Comparison of ENCODE assay signal across 28 cellular contexts in genomic region chr5:139524446-139524845, GRCh38. TPM values are rescaled to one million over a fixed set of nuclear protein-coding genes. Genes with fewer than 3 reads are reported as not detected.
DNase-seq lines count a peak whose midpoint lies in the region; ATAC-seq, FAIRE-seq and TF ChIP-seq lines count a peak whose summit lies in the region.
"Had no signal": no experiment of that assay in that cellular context is flagged by ENCODE, and none has a peak within 500 bp of the region (broad histone marks: within the 10 kb centered on the region; RNA-seq: fewer than 3 reads in every experiment).

No MANE protein-coding gene starts in this region.

- no peak overlapping the region for H3K4me2 ChIP-seq in K562 (ENCODE audit: insufficient read depth, low read length)
- no peak overlapping the region for H3K4me2 ChIP-seq in osteoblast (ENCODE audit: insufficient read depth, low read length)
- H3K4me2 ChIP-seq: hepatocyte had no signal

- H3K79me2 ChIP-seq in K562 (ENCODE audit: control insufficient read depth, insufficient read depth, low read length) (no peaks in the 10 kb centered on the region), osteoblast (ENCODE audit: insufficient read depth, low read length) (no peaks in the 10 kb centered on the region)
- H3K79me2 ChIP-seq: hepatocyte had no signal

- TF ChIP-seq POLR2A in GM12892 (IDR thresholded peaks at IDR 0.05; ENCODE audit: low read depth, low read length): no peak
- no peak for TF ChIP-seq POLR2A in K562 (conservative IDR thresholded peaks at IDR 0.05)

- CTCF ChIA-PET in K562 (lab: Yijun Ruan, JAX; ENCODE audit: low intra/inter-chr PET ratio): no interaction called here

- BruUV-seq in K562 (replicated peaks; lab: Mats Ljungman, UMichigan): no TSS peak

- peak overlapping the region; percentile 34 for H3K4me3 ChIP-seq in HUES48 (ENCODE audit: low read depth, low read length)
- no peak overlapping the region for H3K4me3 ChIP-seq in K562
- H3K4me3 ChIP-seq in osteoblast (ENCODE audit: insufficient read depth, low read length): no peak overlapping the region
- H3K4me3 ChIP-seq: hepatocyte, pancreas, skin epidermis, suprapubic skin had no signal

- POLR2A ChIA-PET in K562 (lab: Yijun Ruan, JAX): interaction anchor here (0.7 kb wide), 1 partner anchor 315 kb away, joined by 3 read pairs; no protein-coding TSS in a partner anchor

- 38% methylated on average over 4 of the region's 4 CpGs for WGBS in K562 (ENCODE audit: insufficient coverage, low coverage, missing lambda C conversion rate)

- DNase-seq in GM12892 (ENCODE audit: insufficient read length): no peak
- DNase-seq in K562 (ENCODE audit: extremely low read depth in 1 of 4, low spot score in 3 of 4): no peak
- DNase-seq in osteoblast (ENCODE audit: insufficient read length, low spot score, missing footprints): peak; percentile 48
- DNase-seq in foreskin keratinocyte: no peak
- no peak for DNase-seq in activated CD4-positive, alpha-beta T cell treated with anti-CD3 and anti-CD28 coated beads for 48 hours
- DNase-seq: activated CD8-positive, alpha-beta memory T cell treated with anti-CD3 and anti-CD28 coated beads, Interleukin-2, amount 10 ng/mL, durations not matched to agents 7 days and 5 days; activated gamma-delta T cell treated with Interleukin-2 at 50 U/mL for 16 hours; activated naive CD8-positive, alpha-beta T cell treated with anti-CD3 and anti-CD28 coated beads, Interleukin-2, amount 10 ng/mL, durations not matched to agents 7 days and 5 days; activated T-cell treated with anti-CD3 and anti-CD28 coated beads, Interleukin-2, amount 50 U/mL, for 4 hours; aorta; BE2C; GOT3; left colon; NCI-H82; pancreas; stimulated activated naive CD4-positive, alpha-beta T cell; WERI-Rb-1 had no signal

- no peaks in the 10 kb centered on the region for H3K27me3 ChIP-seq in HUES48 (ENCODE audit: control insufficient read depth, insufficient read depth, low read length)
- H3K27me3 ChIP-seq in K562 (ENCODE audit: control insufficient read depth in 2 of 2, insufficient read depth in 2 of 2, low read length in 2 of 2): no peaks in the 10 kb centered on the region
- H3K27me3 ChIP-seq in osteoblast (ENCODE audit: insufficient read depth, low read length): no peaks in the 10 kb centered on the region
- H3K27me3 ChIP-seq in foreskin keratinocyte: no peaks in the 10 kb centered on the region
- H3K27me3 ChIP-seq: BE2C, hepatocyte, pancreas, suprapubic skin had no signal

- no peak for TF ChIP-seq CTCF in K562 (IDR thresholded peaks at IDR 0.05 in 2 of 3, conservative IDR thresholded peaks at IDR 0.05 in 1 of 3; ENCODE audit: insufficient read depth in 2 of 3, low read depth in 1 of 3, low read length in 3 of 3)
- no peak for TF ChIP-seq CTCF in osteoblast (IDR thresholded peaks at IDR 0.05; ENCODE audit: extremely low read depth, low read depth, low read length)
- no peak for TF ChIP-seq CTCF in foreskin keratinocyte (conservative IDR thresholded peaks at IDR 0.05)

- in situ Hi-C loops in K562 (cut with MboI): no loop called here

- TF ChIP-seq EP300 in K562 (IDR thresholded peaks at IDR 0.05; ENCODE audit: low read length): no peak

- FAIRE-seq in GM12892 (lab: Jason Lieb, UNC) (peak; percentile 73), K562 (lab: Jason Lieb, UNC) (no peak)
- FAIRE-seq: bronchial epithelial cell, pancreas had no signal

- ATAC-seq in K562 (no peak), foreskin keratinocyte (no peak), GM21737 (IDR thresholded peaks at IDR 0.05; ENCODE audit: unreplicated experiment) (no peak)
- ATAC-seq: activated CD8-positive, alpha-beta memory T cell treated with anti-CD3 and anti-CD28 coated beads, Interleukin-2, amount 10 ng/mL, durations not matched to agents 7 days and 5 days; activated T-cell treated with anti-CD3 and anti-CD28 coated beads, Interleukin-2, amount 50 U/mL, for 4 hours; natural killer cell treated with Interleukin-12 subunit alpha and Interleukin-12 subunit beta and Interleukin-15 and Interleukin-18, amount 100 ng/mL, for 72 hours; pancreas had no signal

- no peak for TF ChIP-seq RAD21 in K562 (CRISPR knock-in tag; conservative IDR thresholded peaks at IDR 0.05 in 1 of 2, IDR thresholded peaks at IDR 0.05 in 1 of 2)

- no peaks in the 10 kb centered on the region for H3K9me1 ChIP-seq in K562 (ENCODE audit: control insufficient read depth, insufficient read depth, low read length)

- H3K36me3 ChIP-seq in HUES48 (ENCODE audit: control insufficient read depth, insufficient read depth, low read length): no peaks in the 10 kb centered on the region
- no peaks in the 10 kb centered on the region for H3K36me3 ChIP-seq in K562 (ENCODE audit: control insufficient read depth, insufficient read depth, low read length)
- H3K36me3 ChIP-seq in osteoblast (ENCODE audit: insufficient read depth, low read length): no peaks in the 10 kb centered on the region
- H3K36me3 ChIP-seq: BE2C, pancreas, suprapubic skin, WERI-Rb-1 had no signal

- H2AFZ ChIP-seq in K562 (ENCODE audit: low read depth, low read length) (peak overlapping the region; percentile 67), osteoblast (ENCODE audit: low read length) (no peak overlapping the region)
- H2AFZ ChIP-seq: hepatocyte had no signal

- H3K27ac ChIP-seq in HUES48 (ENCODE audit: low read depth, low read length) (peak overlapping the region; percentile 89), K562 (ENCODE audit: extremely low read depth, low read depth, low read length) (no peak overlapping the region), osteoblast (ENCODE audit: low read depth, low read length) (no peak overlapping the region), foreskin keratinocyte (no peak overlapping the region)
- H3K27ac ChIP-seq: hepatocyte, HL-60, skin epidermis, suprapubic skin, WERI-Rb-1 had no signal

- H3K9ac ChIP-seq in HUES48 (ENCODE audit: low read depth, low read length) (no peak overlapping the region), K562 (ENCODE audit: insufficient read depth in 1 of 2, low read depth in 2 of 2, low read length in 2 of 2) (no peak overlapping the region)

- H4K20me1 ChIP-seq in K562 (replicated peaks; ENCODE audit: control insufficient read depth, insufficient read depth, low read length) (no peaks in the 10 kb centered on the region), osteoblast (ENCODE audit: insufficient read depth, low read length) (no peaks in the 10 kb centered on the region)

- intact Hi-C loops in K562 (cut with micrococcal nuclease): no loop called here

- H3K4me1 ChIP-seq in HUES48 (ENCODE audit: control insufficient read depth, insufficient read depth, low read length): peaks cover 49% of the 10 kb centered on the region
- H3K4me1 ChIP-seq in K562 (replicated peaks in 1 of 2; ENCODE audit: control insufficient read depth in 2 of 2, insufficient read depth in 2 of 2, low read length in 2 of 2): 0 out of 5 replicates have a peak, but pooled peaks cover 0 to 4% of the 10 kb centered on the region in 2 experiments
- H3K4me1 ChIP-seq in osteoblast (ENCODE audit: insufficient read depth, low read length): no peaks in the 10 kb centered on the region
- no peaks in the 10 kb centered on the region for H3K4me1 ChIP-seq in foreskin keratinocyte
- H3K4me1 ChIP-seq: pancreas, suprapubic skin had no signal

- H3K9me3 ChIP-seq in HUES48 (ENCODE audit: control insufficient read depth, insufficient read depth, low read length) (no peaks in the 10 kb centered on the region), K562 (replicated peaks; ENCODE audit: control insufficient read depth, insufficient read depth, low read depth, low read length) (no peaks in the 10 kb centered on the region), osteoblast (ENCODE audit: low read depth, low read length) (no peaks in the 10 kb centered on the region)
- H3K9me3 ChIP-seq: BE2C, pancreas, suprapubic skin had no signal

RNA-seq across cellular contexts. Expression of gene UBE2D2, which starts 36.7 kb away (rescaled TPM):
- 163 TPM for polyA plus RNA-seq in GM12892 (2012; ENCODE audit: missing spikeins)
- total RNA-seq in K562 (2011; cell fraction: chromatin; rRNA removed; ENCODE audit: low replicate concordance): 56.7 and 101 TPM in 2 replicates
- total RNA-seq in K562 (2011; cell fraction: nucleolus; rRNA removed): 29.9 and 36.2 TPM in 2 replicates
- total RNA-seq in K562 (2011; cell fraction: nucleoplasm; rRNA removed): 53.2 and 70.1 TPM in 2 replicates
- total RNA-seq in K562 (2014; rRNA removed) (72.0 and 92.9 TPM in 2 replicates), K562 (2014; rRNA removed; fragmentation: Illumina TruSeq; extraction: Trizol) (158 and 167 TPM in 2 replicates), K562 (2015; rRNA removed; fragmentation: Illumina TruSeq; extraction: Trizol) (151 TPM in 2 replicates), K562 (2021) (198 and 211 TPM in 2 replicates), osteoblast (52.8 and 58.6 TPM in 2 replicates), foreskin keratinocyte (149 TPM in 2 replicates)
- polyA plus RNA-seq in K562 (2011; rRNA removed) (111 and 122 TPM in 2 replicates), K562 (2014; fragmentation: Illumina TruSeq; extraction: Trizol) (126 and 138 TPM in 2 replicates), K562 (2014; fragmentation: Nextera tagmentation; extraction: Ambion mirVana) (10 to 100 TPM; 53.6 to 58.8 TPM), K562 (2014; rRNA removed) (77.7 and 85.0 TPM in 2 replicates), foreskin keratinocyte (153 and 160 TPM in 2 replicates)
- polyA plus RNA-seq in K562 (2011; cell fraction: cytosol; rRNA removed): 40.9 and 69.1 TPM in 2 replicates
- 23.6 and 41.6 TPM in 2 replicates for polyA plus RNA-seq in K562 (2011; cell fraction: nucleus; rRNA removed)
- polyA plus RNA-seq in K562 (2012): 228 and 234 TPM in 2 replicates
- polyA minus RNA-seq in K562 (2011; rRNA and poly(A)+ RNA removed): 77.2 and 100 TPM in 2 replicates
- polyA minus RNA-seq in K562 (2011; cell fraction: cytosol; rRNA and poly(A)+ RNA removed): 44.0 and 69.7 TPM in 2 replicates
- polyA minus RNA-seq in K562 (2011; cell fraction: nucleus; rRNA and poly(A)+ RNA removed): 13.2 and 25.0 TPM in 2 replicates

RNA-seq across cellular contexts. Expression of gene STING1, which starts 41.9 kb away (rescaled TPM):
- polyA plus RNA-seq in GM12892 (2012; ENCODE audit: missing spikeins): 2.9 TPM
- 37.8 and 111 TPM in 2 replicates for total RNA-seq in K562 (2011; cell fraction: chromatin; rRNA removed; ENCODE audit: low replicate concordance)
- total RNA-seq in K562 (2011; cell fraction: nucleolus; rRNA removed): 91.5 and 121 TPM in 2 replicates
- total RNA-seq in K562 (2011; cell fraction: nucleoplasm; rRNA removed): 66.2 and 70.2 TPM in 2 replicates
- 59.9 and 71.9 TPM in 2 replicates for total RNA-seq in K562 (2014; rRNA removed)
- total RNA-seq in K562 (2014; rRNA removed; fragmentation: Illumina TruSeq; extraction: Trizol): 20.1 and 24.9 TPM in 2 replicates
- total RNA-seq in K562 (2015; rRNA removed; fragmentation: Illumina TruSeq; extraction: Trizol): 44.7 and 44.8 TPM in 2 replicates
- total RNA-seq in K562 (2021): 64.2 and 69.1 TPM in 2 replicates
- 31.0 and 58.9 TPM in 2 replicates for polyA plus RNA-seq in K562 (2011; rRNA removed)
- 54.5 and 93.0 TPM in 2 replicates for polyA plus RNA-seq in K562 (2011; cell fraction: cytosol; rRNA removed)
- 188 and 261 TPM in 2 replicates for polyA plus RNA-seq in K562 (2011; cell fraction: nucleus; rRNA removed)
- polyA plus RNA-seq in K562 (2012): 110 and 213 TPM in 2 replicates
- polyA plus RNA-seq in K562 (2014; fragmentation: Illumina TruSeq; extraction: Trizol): 64.7 and 74.0 TPM in 2 replicates
- polyA plus RNA-seq in K562 (2014; fragmentation: Nextera tagmentation; extraction: Ambion mirVana): 10 to 100 TPM; 20.8 to 23.3 TPM
- 61.4 and 66.1 TPM in 2 replicates for polyA plus RNA-seq in K562 (2014; rRNA removed)
- polyA minus RNA-seq in K562 (2011; rRNA and poly(A)+ RNA removed): 19.9 and 21.4 TPM in 2 replicates
- 54.2 and 55.1 TPM in 2 replicates for polyA minus RNA-seq in K562 (2011; cell fraction: cytosol; rRNA and poly(A)+ RNA removed)
- 36.5 and 43.1 TPM in 2 replicates for polyA minus RNA-seq in K562 (2011; cell fraction: nucleus; rRNA and poly(A)+ RNA removed)
- total RNA-seq in osteoblast: 46.3 and 48.3 TPM in 2 replicates
- 27.2 and 27.4 TPM in 2 replicates for total RNA-seq in foreskin keratinocyte
- 32.6 and 33.2 TPM in 2 replicates for polyA plus RNA-seq in foreskin keratinocyte

RNA-seq across cellular contexts. Expression of gene SMIM33, which starts 53.6 kb away (rescaled TPM):
- polyA plus RNA-seq in GM12892 (2012; ENCODE audit: missing spikeins): not detected
- total RNA-seq in K562 (2011; cell fraction: chromatin; rRNA removed; ENCODE audit: low replicate concordance): not detected in 2 replicates
- total RNA-seq in K562 (2011; cell fraction: nucleolus; rRNA removed): not detected in 2 replicates
- not detected in 2 replicates for total RNA-seq in K562 (2011; cell fraction: nucleoplasm; rRNA removed)
- total RNA-seq in K562 (2014; rRNA removed) (not detected in 2 replicates), K562 (2014; rRNA removed; fragmentation: Illumina TruSeq; extraction: Trizol) (not detected in 2 replicates), K562 (2015; rRNA removed; fragmentation: Illumina TruSeq; extraction: Trizol) (not detected in 2 replicates), K562 (2021) (not detected in 2 replicates), osteoblast (not detected in 2 replicates), foreskin keratinocyte (not detected in 2 replicates)
- polyA plus RNA-seq in K562 (2011; rRNA removed) (not detected in 2 replicates), K562 (2014; fragmentation: Illumina TruSeq; extraction: Trizol) (not detected in 2 replicates), K562 (2014; fragmentation: Nextera tagmentation; extraction: Ambion mirVana) (not detected), K562 (2014; rRNA removed) (not detected in 2 replicates), foreskin keratinocyte (not detected in 2 replicates)
- polyA plus RNA-seq in K562 (2011; cell fraction: cytosol; rRNA removed): not detected in 2 replicates
- polyA plus RNA-seq in K562 (2011; cell fraction: nucleus; rRNA removed): not detected in 2 replicates
- 0.04 TPM in 1 of 2 replicates, not detected in the other for polyA plus RNA-seq in K562 (2012)
- not detected in 2 replicates for polyA minus RNA-seq in K562 (2011; rRNA and poly(A)+ RNA removed)
- not detected in 2 replicates for polyA minus RNA-seq in K562 (2011; cell fraction: cytosol; rRNA and poly(A)+ RNA removed)
- polyA minus RNA-seq in K562 (2011; cell fraction: nucleus; rRNA and poly(A)+ RNA removed): not detected in 2 replicates
- total RNA-seq: aorta; bronchial epithelial cell; hepatocyte; natural killer cell treated with Interleukin-12 subunit alpha and Interleukin-12 subunit beta and Interleukin-15 and Interleukin-18, amount 100 ng/mL, for 72 hours; pancreas; renal cortical epithelial cell; RPMI7951; suprapubic skin; urinary bladder had no signal
- polyA plus RNA-seq: aorta, hepatocyte, pancreas, urinary bladder had no signal
